8 cellular contexts compared by ENCODE assay signal in genomic region chr1:35558374-35559316, GRCh38. TPM values are rescaled to one million over a fixed set of nuclear protein-coding genes. Genes with fewer than 3 reads are reported as not detected.
DNase-seq lines count a peak whose midpoint lies in the region; ATAC-seq, FAIRE-seq and TF ChIP-seq lines count a peak whose summit lies in the region.

No MANE protein-coding gene starts in this region.

- H4K20me1 ChIP-seq in DOHH2 (ENCODE audit: control insufficient read depth, insufficient read depth, low read depth, low read length) = no peaks in the 10 kb centered on the region
- H4K20me1 ChIP-seq in Loucy (ENCODE audit: insufficient read depth, low read length, poor library complexity, severe bottlenecking) = peaks cover 18% of the 10 kb centered on the region
- H4K20me1 ChIP-seq in GM12878 (ENCODE audit: control insufficient read depth, insufficient read depth) = no peaks in the 10 kb centered on the region

- no TSS peak for BruUV-seq in GM12878 (replicated peaks; lab: Mats Ljungman, UMichigan)

- H3K9ac ChIP-seq in Loucy (ENCODE audit: low read depth, low read length, poor library complexity, severe bottlenecking) = peak overlapping the region; percentile 86
- peak overlapping the region; percentile 93 for H3K9ac ChIP-seq in GM12878 (ENCODE audit: control insufficient read depth, insufficient read depth, low read length)

- TF ChIP-seq EP300 in GM12878 (IDR thresholded peaks at IDR 0.05; ENCODE audit: borderline replicate concordance in 1 of 2, control insufficient read depth in 1 of 2, low read depth in 2 of 2, low read length in 2 of 2) = no peak

- peak overlapping the region; percentile 96 for H3K4me3 ChIP-seq in DOHH2 (ENCODE audit: low read length)
- peak overlapping the region; percentile 81 for H3K4me3 ChIP-seq in Loucy (ENCODE audit: low read length, poor library complexity, severe bottlenecking)
- peak overlapping the region; percentile 67 for H3K4me3 ChIP-seq in GM12878
- H3K4me3 ChIP-seq in lower leg skin (ENCODE audit: low read depth, poor library complexity, severe bottlenecking) = peak overlapping the region; percentile 83
- peak overlapping the region; percentile 86 to 98 for H3K4me3 ChIP-seq in tibial artery

- in situ Hi-C loops in GM12878 (cut with MboI) = no loop called here

- H2AFZ ChIP-seq in Loucy (ENCODE audit: low read length) (no peak overlapping the region; the same call in 1 of the 2 replicates), GM12878 (ENCODE audit: control insufficient read depth, low read depth, low read length) (peak overlapping the region; percentile 46; the same call in 1 of the 2 replicates)

- H3K9me2 ChIP-seq in DOHH2 (replicated peaks; ENCODE audit: control insufficient read depth, low read length) (no peaks in the 10 kb centered on the region), Loucy (replicated peaks; ENCODE audit: low read depth, low read length) (no peaks in the 10 kb centered on the region)

- SMC1A ChIA-PET in GM12878 (lab: Charles Lee; ENCODE audit: uncharacterized antibody, unreplicated experiment) = interaction anchor here (1.1 to 1.8 kb wide), 4 partner anchors 9 to 108 kb away, joined by 3 to 5 read pairs (median 5); no protein-coding TSS in a partner anchor

- no peaks in the 10 kb centered on the region for H3K27me3 ChIP-seq in DOHH2 (ENCODE audit: control insufficient read depth, low read length)
- no peaks in the 10 kb centered on the region for H3K27me3 ChIP-seq in Loucy (ENCODE audit: insufficient read depth, low read length, poor library complexity, severe bottlenecking)
- H3K27me3 ChIP-seq in GM12878 (replicated peaks in 1 of 2; ENCODE audit: control insufficient read depth in 2 of 2, insufficient read depth in 2 of 2, low read length in 1 of 2) = no peaks in the 10 kb centered on the region
- no peaks in the 10 kb centered on the region for H3K27me3 ChIP-seq in tibial artery

- CTCF ChIA-PET in GM12878 (lab: Yijun Ruan, JAX) = interaction anchor here (0.7 to 4.9 kb wide), 5 partner anchors 10 to 169 kb away, joined by 3 to 69 read pairs (median 10); no protein-coding TSS in a partner anchor

- 50% methylated on average over 21 of the region's 26 CpGs for WGBS in GM12878 (ENCODE audit: insufficient coverage, insufficient replicate concordance, low lambda C conversion rate, missing lambda C conversion rate)
- 24% methylated on average over 26 of the region's 26 CpGs for WGBS in lower leg skin, 2 donors

- POLR2A ChIA-PET in GM12878 (lab: Charles Lee) = interaction anchor here (0.5 to 1.7 kb wide), 6 partner anchors 21 to 211 kb away, joined by 4 to 10 read pairs (median 5); partner anchors contain the start of gene CLSPN

- H3K4me1 ChIP-seq in DOHH2 (ENCODE audit: control insufficient read depth, low read length) (peaks cover 27% of the 10 kb centered on the region), Loucy (ENCODE audit: insufficient read depth, low read length, poor library complexity, severe bottlenecking) (peaks cover 62% of the 10 kb centered on the region), GM12878 (ENCODE audit: control insufficient read depth, insufficient read depth, low read length) (peaks cover 10% of the 10 kb centered on the region), tibial artery (peaks cover 3 to 65% (median 42%) of the 10 kb centered on the region in 4 donors)

- H3K36me3 ChIP-seq in DOHH2 (ENCODE audit: control insufficient read depth, low read length) = peaks cover 16% of the 10 kb centered on the region
- no peaks in the 10 kb centered on the region for H3K36me3 ChIP-seq in Loucy (ENCODE audit: insufficient read depth, low read length)
- H3K36me3 ChIP-seq in GM12878 (ENCODE audit: control insufficient read depth in 2 of 2, insufficient read depth in 2 of 2, low read length in 1 of 2) = peaks cover 0 to 6% of the 10 kb centered on the region in 2 experiments; a peak in 2 of 4 replicates
- H3K36me3 ChIP-seq in tibial artery = peaks cover 0 to 26% (median 7%) of the 10 kb centered on the region in 3 donors

- RAD21 ChIA-PET in GM12878 (lab: Charles Lee; ENCODE audit: unreplicated experiment) = interaction anchor here (1.5 to 4.9 kb wide), 3 partner anchors 22 to 106 kb away, joined by 3 to 46 read pairs (median 35); no protein-coding TSS in a partner anchor

- TF ChIP-seq POLR2A in GM12878 (IDR thresholded peaks at IDR 0.05; ENCODE audit: low read depth, low read length) (no peak), lower leg skin (IDR thresholded peaks at IDR 0.05) (no peak)

- H3F3A ChIP-seq in DOHH2 (ENCODE audit: control insufficient read depth, insufficient read depth) (peaks cover 5% of the 10 kb centered on the region), Loucy (ENCODE audit: low read depth) (no peaks in the 10 kb centered on the region)

- intact Hi-C loops in GM12878 (cut with micrococcal nuclease; ENCODE audit: unreplicated experiment) = no loop called here
- intact Hi-C loops in lower leg skin (cut with DNase I; ENCODE audit: low total_unique reads) = no loop called here
- intact Hi-C loops in tibial artery (cut with DNase I; ENCODE audit: low total_unique reads) = loop anchor here (5.0 kb wide), 2 partner anchors 79 to 366 kb away; partner anchors contain the start of gene SFPQ

- H3K9me3 ChIP-seq in DOHH2 (ENCODE audit: control insufficient read depth, insufficient read depth, low read length) = no peaks in the 10 kb centered on the region
- H3K9me3 ChIP-seq in Loucy (ENCODE audit: insufficient read depth, low read depth, low read length) = no peaks in the 10 kb centered on the region
- H3K9me3 ChIP-seq in GM12878 (replicated peaks; ENCODE audit: control insufficient read depth, insufficient read depth, low read length) = no peaks in the 10 kb centered on the region
- no peaks in the 10 kb centered on the region for H3K9me3 ChIP-seq in tibial artery

- H3K27ac ChIP-seq in DOHH2 (ENCODE audit: low read depth, low read length) (peak overlapping the region; percentile 14; the same call in 1 of the 2 replicates), GM12878 (ENCODE audit: control insufficient read depth, insufficient read depth) (peak overlapping the region; percentile 97; the same call in 1 of the 2 replicates), tibial artery (peak overlapping the region; percentile 96 to 98)

- TF ChIP-seq CTCF in DOHH2 (IDR thresholded peaks at IDR 0.05; ENCODE audit: low read depth, low read length, poor library complexity, severe bottlenecking) (no peak), Loucy (conservative IDR thresholded peaks at IDR 0.05; ENCODE audit: low read length) (no peak; the same call in 1 of the 2 replicates), GM12878 (IDR thresholded peaks at IDR 0.05 in 2 of 3, conservative IDR thresholded peaks at IDR 0.05 in 1 of 3; ENCODE audit: control insufficient read depth in 2 of 3, extremely low read depth in 1 of 3, insufficient read depth in 1 of 3, low read depth in 3 of 3, low read length in 3 of 3) (0 out of 6 replicates have a peak, but pooled peaks of 1 of the 3 experiments have one; percentile 2), lower leg skin (IDR thresholded peaks at IDR 0.05) (no peak), tibial artery (IDR thresholded peaks at IDR 0.05) (no peak)

- H3K79me2 ChIP-seq in DOHH2 (ENCODE audit: control insufficient read depth, low read length) = peaks cover 33% of the 10 kb centered on the region
- H3K79me2 ChIP-seq in Loucy (ENCODE audit: insufficient read depth, low read length) = peaks cover 65% of the 10 kb centered on the region
- peaks cover 44% of the 10 kb centered on the region for H3K79me2 ChIP-seq in GM12878 (ENCODE audit: control insufficient read depth, insufficient read depth, low read length)

- 0 out of 2 replicates have a peak, but pooled peaks have one; percentile 20 for TF ChIP-seq RAD21 in GM12878 (IDR thresholded peaks at IDR 0.05; ENCODE audit: insufficient read depth, low read depth, low read length)

- H3K4me2 ChIP-seq in DOHH2 (ENCODE audit: low read length) (peak overlapping the region; percentile 94), Loucy (ENCODE audit: low read depth, low read length, poor library complexity, severe bottlenecking) (peak overlapping the region; percentile 95), GM12878 (ENCODE audit: control insufficient read depth, insufficient read depth) (peak overlapping the region; percentile 92)

- no peak for DNase-seq in GM12878 (ENCODE audit: low read depth, low spot score)
- peak in 1 of 2 donors; percentile 86 for DNase-seq in lower leg skin (ENCODE audit: low spot score in 2 of 2)
- no peak for DNase-seq in tibial artery

- no peak for FAIRE-seq in GM12878 (lab: Jason Lieb, UNC)

- ATAC-seq in GM12878 (no peak), GM19351 (IDR thresholded peaks at IDR 0.05; ENCODE audit: unreplicated experiment) (no peak), HG03108 (IDR thresholded peaks at IDR 0.05; ENCODE audit: unreplicated experiment) (no peak), GM19395 (IDR thresholded peaks at IDR 0.05; ENCODE audit: unreplicated experiment) (no peak)

RNA-seq across cellular contexts. Expression of gene NCDN, which starts 1.0 kb away (rescaled TPM):
- 16.7 and 20.9 TPM in 2 replicates for total RNA-seq in GM12878 (2013; cell fraction: nucleolus; rRNA removed)
- total RNA-seq in GM12878 (2014; rRNA removed) (11.2 and 14.8 TPM in 2 replicates), GM12878 (2014; rRNA removed; fragmentation: Illumina TruSeq; extraction: Trizol) (5.3 and 6.0 TPM in 2 replicates), GM12878 (2021) (22.2 and 25.5 TPM in 2 replicates), lower leg skin (10 to 100 TPM; 13.7 to 18.4 (median 16.1) TPM)
- polyA plus RNA-seq in GM12878 (2011; ENCODE audit: low read depth) = 5.6 TPM
- polyA plus RNA-seq in GM12878 (2011; rRNA removed) (1.9 and 5.4 TPM in 2 replicates), GM12878 (2014; fragmentation: Illumina TruSeq; extraction: Trizol) (3.3 and 7.0 TPM in 2 replicates), GM12878 (2014; fragmentation: Nextera tagmentation; extraction: Ambion mirVana) (1 to 10 TPM; 1.8 to 2.0 TPM), GM12878 (2014; rRNA removed) (17.0 and 21.0 TPM in 2 replicates), GM12878 (2016; fragmentation: Nextera tagmentation; extraction: Ambion mirVana) (10 to 100 TPM; 23.5 to 24.6 TPM)
- 8.4 and 8.9 TPM in 2 replicates for polyA plus RNA-seq in GM12878 (2011; cell fraction: cytosol; rRNA removed)
- polyA plus RNA-seq in GM12878 (2011; cell fraction: nucleus; rRNA removed) = 20.0 and 25.2 TPM in 2 replicates
- polyA plus RNA-seq in GM12878 (2012) = 13.0 and 13.5 TPM in 2 replicates
- polyA minus RNA-seq in GM12878 (2011; rRNA and poly(A)+ RNA removed) = 5.9 and 6.7 TPM in 2 replicates
- 4.0 and 8.7 TPM in 2 replicates for polyA minus RNA-seq in GM12878 (2011; cell fraction: cytosol; rRNA and poly(A)+ RNA removed)
- 9.8 and 12.9 TPM in 2 replicates for polyA minus RNA-seq in GM12878 (2011; cell fraction: nucleus; rRNA and poly(A)+ RNA removed)

RNA-seq across cellular contexts. Expression of gene KIAA0319L, which starts 1.4 kb away (rescaled TPM):
- total RNA-seq in GM12878 (2013; cell fraction: nucleolus; rRNA removed) = 303 and 335 TPM in 2 replicates
- total RNA-seq in GM12878 (2014; rRNA removed) (22.6 and 24.3 TPM in 2 replicates), GM12878 (2014; rRNA removed; fragmentation: Illumina TruSeq; extraction: Trizol) (20.7 and 22.1 TPM in 2 replicates), GM12878 (2021) (26.9 and 30.3 TPM in 2 replicates), lower leg skin (10 to 100 TPM; 33.4 to 60.9 (median 44.9) TPM)
- polyA plus RNA-seq in GM12878 (2011; ENCODE audit: low read depth) = 34.7 TPM
- polyA plus RNA-seq in GM12878 (2011; rRNA removed) (57.8 and 63.2 TPM in 2 replicates), GM12878 (2014; fragmentation: Illumina TruSeq; extraction: Trizol) (26.7 and 35.3 TPM in 2 replicates), GM12878 (2014; fragmentation: Nextera tagmentation; extraction: Ambion mirVana) (1 to 10 TPM; 2.6 to 5.9 TPM), GM12878 (2014; rRNA removed) (23.6 and 26.1 TPM in 2 replicates), GM12878 (2016; fragmentation: Nextera tagmentation; extraction: Ambion mirVana) (10 to 100 TPM; 24.7 to 26.5 TPM)
- 48.5 and 52.4 TPM in 2 replicates for polyA plus RNA-seq in GM12878 (2011; cell fraction: cytosol; rRNA removed)
- polyA plus RNA-seq in GM12878 (2011; cell fraction: nucleus; rRNA removed) = 87.3 and 100 TPM in 2 replicates
- 27.1 and 32.7 TPM in 2 replicates for polyA plus RNA-seq in GM12878 (2012)
- polyA minus RNA-seq in GM12878 (2011; rRNA and poly(A)+ RNA removed) = 90.8 and 95.8 TPM in 2 replicates
- 14.3 and 21.3 TPM in 2 replicates for polyA minus RNA-seq in GM12878 (2011; cell fraction: cytosol; rRNA and poly(A)+ RNA removed)
- 82.8 and 101 TPM in 2 replicates for polyA minus RNA-seq in GM12878 (2011; cell fraction: nucleus; rRNA and poly(A)+ RNA removed)

RNA-seq across cellular contexts. Expression of gene TFAP2E, which starts 14.5 kb away (rescaled TPM):
- 0.61 TPM in 1 of 2 replicates, not detected in the other for total RNA-seq in GM12878 (2013; cell fraction: nucleolus; rRNA removed)
- total RNA-seq in GM12878 (2014; rRNA removed) = 0.34 and 0.76 TPM in 2 replicates
- total RNA-seq in GM12878 (2014; rRNA removed; fragmentation: Illumina TruSeq; extraction: Trizol) = 0.27 and 0.60 TPM in 2 replicates
- 0.85 and 0.93 TPM in 2 replicates for total RNA-seq in GM12878 (2021)
- polyA plus RNA-seq in GM12878 (2011; ENCODE audit: low read depth) = 0.21 TPM
- 0.10 TPM in 1 of 2 replicates, not detected in the other for polyA plus RNA-seq in GM12878 (2011; rRNA removed)
- 0.03 TPM in 1 of 2 replicates, not detected in the other for polyA plus RNA-seq in GM12878 (2011; cell fraction: cytosol; rRNA removed)
- 0.45 and 0.54 TPM in 2 replicates for polyA plus RNA-seq in GM12878 (2011; cell fraction: nucleus; rRNA removed)
- 0.36 and 0.60 TPM in 2 replicates for polyA plus RNA-seq in GM12878 (2012)
- polyA plus RNA-seq in GM12878 (2014; fragmentation: Illumina TruSeq; extraction: Trizol) = 0.52 and 0.71 TPM in 2 replicates
- under 1 TPM; 0.22 to 0.52 TPM for polyA plus RNA-seq in GM12878 (2014; fragmentation: Nextera tagmentation; extraction: Ambion mirVana)
- polyA plus RNA-seq in GM12878 (2014; rRNA removed) = 1.1 and 1.4 TPM in 2 replicates
- 1 to 10 TPM in 1 of 2 experiments, under 1 TPM in 1; 0.24 to 1.0 TPM for polyA plus RNA-seq in GM12878 (2016; fragmentation: Nextera tagmentation; extraction: Ambion mirVana)
- polyA minus RNA-seq in GM12878 (2011; rRNA and poly(A)+ RNA removed) = not detected in 2 replicates
- not detected in 2 replicates for polyA minus RNA-seq in GM12878 (2011; cell fraction: cytosol; rRNA and poly(A)+ RNA removed)
- not detected in 2 replicates for polyA minus RNA-seq in GM12878 (2011; cell fraction: nucleus; rRNA and poly(A)+ RNA removed)
- total RNA-seq in lower leg skin = 1 to 10 TPM; 4.2 to 5.7 (median 4.8) TPM

Comparison
In these comparisons a context has a peak if more than half of its experiments do, and no peak if none do; other contexts are left out.
1. H3K27ac ChIP-seq: peak in every context shown above with its lines; median percentile 97 in GM12878; 97 in tibial artery; 14 in DOHH2.